10 cellular contexts compared by ENCODE assay signal in the genomic region with DNA sequence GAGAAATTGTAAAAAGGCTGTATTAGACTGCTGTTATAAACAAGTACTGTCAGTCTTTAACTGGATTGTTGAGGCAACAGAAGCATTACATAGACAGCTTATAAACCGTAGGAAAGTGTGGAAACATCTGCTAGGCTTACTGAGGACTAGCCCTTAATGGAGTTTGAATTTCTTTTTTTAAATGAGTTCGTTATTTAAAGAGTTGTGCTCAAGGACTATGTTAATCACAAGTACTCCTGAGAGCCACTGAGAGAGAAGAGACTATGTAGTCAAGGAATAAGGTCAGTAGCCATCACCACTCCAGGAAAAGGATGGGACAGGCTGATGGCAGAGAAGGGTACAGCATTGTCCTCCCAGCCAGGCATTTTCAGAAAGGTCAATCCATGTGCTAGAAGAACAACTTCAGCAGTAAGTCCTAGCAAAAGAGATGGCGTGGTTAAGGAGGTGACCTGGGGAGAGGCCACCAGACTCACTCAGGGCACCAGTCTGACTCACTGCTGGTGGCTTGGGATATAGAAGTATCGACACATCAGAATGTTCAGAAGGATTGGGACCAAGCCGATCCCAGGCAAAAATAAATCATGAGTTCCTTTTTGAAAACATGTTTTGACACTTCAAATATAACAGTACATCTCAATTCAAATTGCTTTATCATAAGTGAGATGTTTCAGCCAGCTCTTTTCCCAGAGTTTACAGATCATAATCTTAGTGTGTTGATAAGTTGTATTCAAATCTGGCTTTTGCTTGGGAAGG. TPM values are rescaled to one million over a fixed set of nuclear protein-coding genes. Genes with fewer than 3 reads are reported as not detected.
A peak's percentile ranks its signal among the peaks of the same experiment; 100 is the strongest.
DNase-seq lines count a peak whose midpoint lies in the region; ATAC-seq, FAIRE-seq and TF ChIP-seq lines count a peak whose summit lies in the region.
"Had no signal": no experiment of that assay in that cellular context is flagged by ENCODE, and none has a peak within 500 bp of the region (broad histone marks: within the 10 kb centered on the region; RNA-seq: fewer than 3 reads in every experiment).

No MANE protein-coding gene starts in this region.

- TF ChIP-seq POLR2A in endothelial cell of umbilical vein (IDR thresholded peaks at IDR 0.05; ENCODE audit: low read depth, low read length) = peak; percentile 63

- TF ChIP-seq CTCF in Panc1 (IDR thresholded peaks at IDR 0.05) = no peak
- TF ChIP-seq CTCF in endothelial cell of umbilical vein (IDR thresholded peaks at IDR 0.05; ENCODE audit: extremely low read depth in 1 of 2, insufficient read depth in 1 of 2, low read depth in 1 of 2, low read length in 2 of 2) = no peak
- no peak for TF ChIP-seq CTCF in smooth muscle cell (IDR thresholded peaks at IDR 0.05; ENCODE audit: borderline replicate concordance, insufficient read depth, poor library complexity, severe bottlenecking)

- H3K27me3 ChIP-seq in Panc1 (ENCODE audit: control insufficient read depth, insufficient read depth, low read length) (no peaks in the 10 kb centered on the region), endothelial cell of umbilical vein (ENCODE audit: control insufficient read depth in 2 of 2, insufficient read depth in 2 of 2, low read length in 2 of 2) (no peaks in the 10 kb centered on the region), smooth muscle cell (ENCODE audit: low read depth) (no peaks in the 10 kb centered on the region)
- H3K27me3 ChIP-seq: spleen had no signal

- H3K4me2 ChIP-seq in endothelial cell of umbilical vein (ENCODE audit: insufficient read depth, low read length) (no peak overlapping the region), smooth muscle cell (no peak overlapping the region)

- H3K9me3 ChIP-seq in Panc1 (ENCODE audit: control insufficient read depth, insufficient read depth, low read depth, low read length) = no peaks in the 10 kb centered on the region
- H3K9me3 ChIP-seq in endothelial cell of umbilical vein (replicated peaks; ENCODE audit: control insufficient read depth, insufficient read depth, low read length) = no peaks in the 10 kb centered on the region
- H3K9me3 ChIP-seq in smooth muscle cell (replicated peaks; ENCODE audit: low read depth) = no peaks in the 10 kb centered on the region
- H3K9me3 ChIP-seq: spleen had no signal

- no peak overlapping the region for H3K4me3 Mint-ChIP-seq in activated naive CD4-positive, alpha-beta T cell treated with anti-CD3 and anti-CD28 coated beads, Interleukin-2, amount 10 ng/mL, durations not matched to agents 7 days and 5 days

- peaks cover 18% of the 10 kb centered on the region for H3F3A ChIP-seq in smooth muscle cell (ENCODE audit: low read depth)

- H4K20me1 ChIP-seq in endothelial cell of umbilical vein (replicated peaks; ENCODE audit: control insufficient read depth, extremely low read depth, insufficient read depth, low read length) (peaks cover 6% of the 10 kb centered on the region), smooth muscle cell (ENCODE audit: low read depth) (peaks cover 42% of the 10 kb centered on the region)

- CTCF ChIA-PET in activated naive CD4-positive, alpha-beta T cell treated with anti-CD3 and anti-CD28 coated beads, Interleukin-2, amount 10 ng/mL, durations not matched to agents 7 days and 5 days (lab: Charles Lee) = no interaction called here
- CTCF ChIA-PET in Panc1 (lab: Charles Lee) = interaction anchor here (0.5 to 0.7 kb wide), 3 partner anchors 11 to 1117 kb away, joined by 4 to 6 read pairs (median 5); no protein-coding TSS in a partner anchor
- CTCF ChIA-PET in endothelial cell of umbilical vein (lab: Charles Lee) = interaction anchor here (0.6 to 2.8 kb wide), 3 partner anchors 22 to 679 kb away, joined by 3 to 12 read pairs (median 3); partner anchors contain the start of gene SLC18B1

- in situ Hi-C loops in Panc1 (cut with HindIII; ENCODE audit: low pct_unique_long_range_greater_than_20kb, low sequenced_read_pairs) = no loop called here

- H3K4me1 Mint-ChIP-seq in activated naive CD4-positive, alpha-beta T cell treated with anti-CD3 and anti-CD28 coated beads, Interleukin-2, amount 10 ng/mL, durations not matched to agents 7 days and 5 days = peaks cover 36% of the 10 kb centered on the region

- no peak overlapping the region for H3K4me3 ChIP-seq in Panc1 (ENCODE audit: low read depth in 2 of 2, low read length in 2 of 2)
- no peak overlapping the region for H3K4me3 ChIP-seq in endothelial cell of umbilical vein (replicated peaks in 1 of 3; ENCODE audit: insufficient read depth in 1 of 3, low read depth in 1 of 3, low read length in 3 of 3)
- no peak overlapping the region for H3K4me3 ChIP-seq in smooth muscle cell
- H3K4me3 ChIP-seq: spleen had no signal

- ATAC-seq in Panc1 (peak; percentile 78), GM18498 (IDR thresholded peaks at IDR 0.05; ENCODE audit: unreplicated experiment) (no peak)

- 56% methylated on average over 5 of the region's 5 CpGs for WGBS in smooth muscle cell (ENCODE audit: low lambda C conversion rate)

- H3K9me1 ChIP-seq in endothelial cell of umbilical vein (replicated peaks; ENCODE audit: control insufficient read depth, extremely low read depth, insufficient read depth, low read length) = no peaks in the 10 kb centered on the region

- H3K36me3 ChIP-seq in Panc1 (ENCODE audit: control insufficient read depth, insufficient read depth, low read length) (peaks cover 22% of the 10 kb centered on the region), endothelial cell of umbilical vein (ENCODE audit: control insufficient read depth in 2 of 2, extremely low read depth in 1 of 2, insufficient read depth in 2 of 2, low read length in 2 of 2) (peaks cover 23 to 24% of the 10 kb centered on the region in 2 experiments), smooth muscle cell (ENCODE audit: low read depth) (no peaks in the 10 kb centered on the region)

- H3K36me3 Mint-ChIP-seq in activated naive CD4-positive, alpha-beta T cell treated with anti-CD3 and anti-CD28 coated beads, Interleukin-2, amount 10 ng/mL, durations not matched to agents 7 days and 5 days = peaks cover 41% of the 10 kb centered on the region

- no peak overlapping the region for H3K9ac ChIP-seq in endothelial cell of umbilical vein (replicated peaks; ENCODE audit: extremely low read depth, insufficient read depth, low read length)
- no peak overlapping the region for H3K9ac ChIP-seq in smooth muscle cell (ENCODE audit: low read depth)

- no TSS peak for BruUV-seq in Panc1 (replicated peaks; lab: Mats Ljungman, UMichigan)
- no TSS peak for BruUV-seq in endothelial cell of umbilical vein (replicated peaks; lab: Mats Ljungman, UMichigan)

- peaks cover 3% of the 10 kb centered on the region for H3K27me3 Mint-ChIP-seq in activated naive CD4-positive, alpha-beta T cell treated with anti-CD3 and anti-CD28 coated beads, Interleukin-2, amount 10 ng/mL, durations not matched to agents 7 days and 5 days

- H2AFZ ChIP-seq in endothelial cell of umbilical vein (ENCODE audit: low read depth, low read length) (no peak overlapping the region), smooth muscle cell (ENCODE audit: low read depth) (no peak overlapping the region)

- peaks cover 15% of the 10 kb centered on the region for H3K79me2 ChIP-seq in endothelial cell of umbilical vein (ENCODE audit: control insufficient read depth, insufficient read depth, low read length)
- peaks cover 14% of the 10 kb centered on the region for H3K79me2 ChIP-seq in smooth muscle cell (ENCODE audit: low read depth)

- peak overlapping the region; percentile 42; the same call in 1 of the 2 replicates for H3K27ac ChIP-seq in Panc1 (ENCODE audit: low read length)
- H3K27ac ChIP-seq in endothelial cell of umbilical vein (ENCODE audit: insufficient read depth, low read depth, low read length) = no peak overlapping the region
- peak overlapping the region; percentile 17 for H3K27ac ChIP-seq in smooth muscle cell (ENCODE audit: low read depth)

- H3K4me1 ChIP-seq in Panc1 (ENCODE audit: control insufficient read depth, insufficient read depth, low read length) (peaks cover 36% of the 10 kb centered on the region), endothelial cell of umbilical vein (ENCODE audit: control insufficient read depth, extremely low read depth, insufficient read depth, low read length) (peaks cover 9% of the 10 kb centered on the region), smooth muscle cell (ENCODE audit: low read depth) (peaks cover 6% of the 10 kb centered on the region)

- H3K9me3 Mint-ChIP-seq in activated naive CD4-positive, alpha-beta T cell treated with anti-CD3 and anti-CD28 coated beads, Interleukin-2, amount 10 ng/mL, durations not matched to agents 7 days and 5 days = no peaks in the 10 kb centered on the region

- FAIRE-seq in endothelial cell of umbilical vein (lab: Jason Lieb, UNC) = peak; percentile 46

- no peak for DNase-seq in activated naive CD4-positive, alpha-beta T cell treated with anti-CD3 and anti-CD28 coated beads, Interleukin-2, amount 10 ng/mL, durations not matched to agents 7 days and 5 days
- DNase-seq in activated naive CD4-positive, alpha-beta T cell treated with anti-CD3 and anti-CD28 coated beads, Interleukin-2, amount 50 U/mL, for 16 hours = no peak
- DNase-seq in Panc1 (ENCODE audit: low read depth, low spot score) = no peak
- DNase-seq in endothelial cell of umbilical vein (ENCODE audit: low read depth, low spot score) = peak; percentile 29
- DNase-seq in smooth muscle cell (lab: John Stamatoyannopoulos, UW; ENCODE audit: unreplicated experiment) = no peak
- no peak for DNase-seq in NCI-H345 treated with DMSO at 0.1 percent for 48 hours (lab: John Stamatoyannopoulos, UW; ENCODE audit: unreplicated experiment)
- DNase-seq in stimulated activated naive CD4-positive, alpha-beta T cell (lab: John Stamatoyannopoulos, UW) = no peak
- DNase-seq: spleen, T-helper 9 cell had no signal

- POLR2A ChIA-PET in Panc1 (lab: Charles Lee) = no interaction called here
- POLR2A ChIA-PET in endothelial cell of umbilical vein (lab: Charles Lee) = interaction anchor here (0.7 kb wide), 1 partner anchor 23 kb away, joined by 3 read pairs; no protein-coding TSS in a partner anchor

- intact Hi-C loops in Panc1 (cut with micrococcal nuclease; ENCODE audit: unreplicated experiment) = no loop called here
- intact Hi-C loops in endothelial cell of umbilical vein (cut with micrococcal nuclease) = no loop called here

- dilution Hi-C loops in endothelial cell of umbilical vein (cut with MboI; ENCODE audit: extremely low pct_ligation_motif_present, low sequenced_read_pairs) = no loop called here

- H3K27ac Mint-ChIP-seq in activated naive CD4-positive, alpha-beta T cell treated with anti-CD3 and anti-CD28 coated beads, Interleukin-2, amount 10 ng/mL, durations not matched to agents 7 days and 5 days = peak overlapping the region; percentile 12

RNA-seq across cellular contexts. Expression of gene RPS12, which starts 6.4 kb away (rescaled TPM):
- 1,010 TPM for total RNA-seq in Panc1 (2021; ENCODE audit: unreplicated experiment)
- 1,742 TPM for polyA plus RNA-seq in Panc1 (2012; ENCODE audit: insufficient read length)
- total RNA-seq in endothelial cell of umbilical vein = 1,044 and 1,088 TPM in 2 replicates
- polyA plus RNA-seq in endothelial cell of umbilical vein = 6,159 and 7,151 TPM in 2 replicates
- polyA plus RNA-seq in endothelial cell of umbilical vein (2011; cell fraction: cytosol; rRNA removed) = 5,529 and 5,871 TPM in 2 replicates
- polyA plus RNA-seq in endothelial cell of umbilical vein (2011; cell fraction: nucleus; rRNA removed) = 967 and 1,084 TPM in 2 replicates
- polyA plus RNA-seq in endothelial cell of umbilical vein (2012) = 2,556 and 2,756 TPM in 2 replicates
- 2,783 and 2,851 TPM in 2 replicates for polyA minus RNA-seq in endothelial cell of umbilical vein
- 798 TPM for polyA minus RNA-seq in endothelial cell of umbilical vein (2011; cell fraction: cytosol; rRNA and poly(A)+ RNA removed)
- polyA minus RNA-seq in endothelial cell of umbilical vein (2011; cell fraction: nucleus; rRNA and poly(A)+ RNA removed) = 153 and 193 TPM in 2 replicates
- total RNA-seq in smooth muscle cell = 1,951 and 1,972 TPM in 2 replicates
- polyA plus RNA-seq in smooth muscle cell = 507 and 567 TPM in 2 replicates

RNA-seq across cellular contexts. Expression of gene SLC18B1, which starts 22.4 kb away (rescaled TPM):
- total RNA-seq in Panc1 (2021; ENCODE audit: unreplicated experiment) (0.67 TPM), endothelial cell of umbilical vein (8.4 and 8.5 TPM in 2 replicates), smooth muscle cell (7.4 and 7.8 TPM in 2 replicates)
- 0.51 TPM for polyA plus RNA-seq in Panc1 (2012; ENCODE audit: insufficient read length)
- polyA plus RNA-seq in endothelial cell of umbilical vein (6.7 and 9.2 TPM in 2 replicates), smooth muscle cell (5.4 and 7.1 TPM in 2 replicates)
- polyA plus RNA-seq in endothelial cell of umbilical vein (2011; cell fraction: cytosol; rRNA removed) = 4.5 and 5.1 TPM in 2 replicates
- polyA plus RNA-seq in endothelial cell of umbilical vein (2011; cell fraction: nucleus; rRNA removed) = 12.9 and 16.1 TPM in 2 replicates
- polyA plus RNA-seq in endothelial cell of umbilical vein (2012) = 11.7 and 11.9 TPM in 2 replicates
- 14.3 and 15.4 TPM in 2 replicates for polyA minus RNA-seq in endothelial cell of umbilical vein
- 4.6 TPM for polyA minus RNA-seq in endothelial cell of umbilical vein (2011; cell fraction: cytosol; rRNA and poly(A)+ RNA removed)
- polyA minus RNA-seq in endothelial cell of umbilical vein (2011; cell fraction: nucleus; rRNA and poly(A)+ RNA removed) = 5.8 TPM in 2 replicates
